Comparison of ENCODE assay signal across 8 cellular contexts in genomic region chr14:73741876-73742519, GRCh38. TPM values are rescaled to one million over a fixed set of nuclear protein-coding genes. Genes with fewer than 3 reads are reported as not detected.
A peak's percentile ranks its signal among the peaks of the same experiment; 100 is the strongest.
DNase-seq lines count a peak whose midpoint lies in the region; ATAC-seq and TF ChIP-seq lines count a peak whose summit lies in the region.

No MANE protein-coding gene starts in this region.

- peaks cover 45 to 61% (median 53%) of the 10 kb centered on the region in 3 donors for H3K4me1 Mint-ChIP-seq in IgD-negative memory B cell

- no peak for TF ChIP-seq CTCF in AG10803 (conservative IDR thresholded peaks at IDR 0.05; ENCODE audit: low read length)
- no peak for TF ChIP-seq CTCF in thoracic aorta (IDR thresholded peaks at IDR 0.05)

- peak overlapping the region; percentile 87 to 93 (median 92) for H3K27ac Mint-ChIP-seq in IgD-negative memory B cell

- DNase-seq in AG10803 (ENCODE audit: low read depth) (no peak), left lobe of liver (ENCODE audit: low spot score) (peak; percentile 46), thoracic aorta (ENCODE audit: low spot score) (no peak), OCI-M2 (lab: John Stamatoyannopoulos, UW; ENCODE audit: unreplicated experiment) (no peak)

- H3K4me3 Mint-ChIP-seq in IgD-negative memory B cell: peak overlapping the region; percentile 68 to 90 (median 86)

- peak overlapping the region; percentile 80 for H3K27ac ChIP-seq in angular gyrus (ENCODE audit: low read depth, low read length)
- peak overlapping the region; percentile 73 to 89 for H3K27ac ChIP-seq in thoracic aorta

- peaks cover 76 to 86% of the 10 kb centered on the region in 2 donors for H3K4me1 ChIP-seq in thoracic aorta (ENCODE audit: control insufficient read depth in 1 of 2, low read depth in 2 of 2)

- no peak for ATAC-seq in left lobe of liver
- ATAC-seq in thoracic aorta (ENCODE audit: insufficient number of reproducible peaks, low FRiP score, low read depth): no peak
- no peak for ATAC-seq in HG02678 (IDR thresholded peaks at IDR 0.05; ENCODE audit: unreplicated experiment)
- no peak for ATAC-seq in GM18520 (IDR thresholded peaks at IDR 0.05; ENCODE audit: unreplicated experiment)

- H3K4me3 ChIP-seq in AG10803 (ENCODE audit: low read length) (peak overlapping the region; percentile 26), thoracic aorta (peak overlapping the region; percentile 63)

- H3K27me3 Mint-ChIP-seq in IgD-negative memory B cell: no peaks in the 10 kb centered on the region

- no peaks in the 10 kb centered on the region for H3K27me3 ChIP-seq in thoracic aorta (replicated peaks; ENCODE audit: insufficient read depth)

- H3K9me3 ChIP-seq in thoracic aorta: no peaks in the 10 kb centered on the region

- H3K9me3 Mint-ChIP-seq in IgD-negative memory B cell: no peaks in the 10 kb centered on the region

- peaks cover 16% of the 10 kb centered on the region for H3K36me3 ChIP-seq in thoracic aorta

- H3K36me3 Mint-ChIP-seq in IgD-negative memory B cell: no peaks in the 10 kb centered on the region

RNA-seq across cellular contexts. Expression of gene PNMA1, which starts 27.8 kb away (rescaled TPM):
- polyA plus RNA-seq in IgD-negative memory B cell: 20.9 TPM
- 2.3 TPM for total RNA-seq in left lobe of liver
- 10 to 100 TPM; 27.3 to 37.4 TPM for total RNA-seq in thoracic aorta
